8 cellular contexts compared by ENCODE assay signal in genomic region chr10:132654708-132655661, GRCh38.
A peak's percentile ranks its signal among the peaks of the same experiment; 100 is the strongest.
DNase-seq lines count a peak whose midpoint lies in the region; ATAC-seq, FAIRE-seq and TF ChIP-seq lines count a peak whose summit lies in the region.

No MANE protein-coding gene starts in this region.

- H3K36me3 ChIP-seq in small intestine (ENCODE audit: control insufficient read depth in 2 of 2, insufficient read depth in 2 of 2, low read length in 2 of 2) = peaks cover 3 to 4% of the 10 kb centered on the region in 2 donors

- H3K9me3 ChIP-seq in right cardiac atrium (ENCODE audit: control insufficient read depth, low read length) = no peaks in the 10 kb centered on the region
- H3K9me3 ChIP-seq in small intestine (ENCODE audit: control insufficient read depth, low read depth) = no peaks in the 10 kb centered on the region

- H3K27me3 ChIP-seq in right cardiac atrium (ENCODE audit: control insufficient read depth, insufficient read depth) (no peaks in the 10 kb centered on the region), small intestine (ENCODE audit: control insufficient read depth in 2 of 2, insufficient read depth in 2 of 2, low read length in 2 of 2) (no peaks in the 10 kb centered on the region)

- ATAC-seq in right cardiac atrium (peak; percentile 11 to 36), HG03439 (IDR thresholded peaks at IDR 0.05; ENCODE audit: unreplicated experiment) (no peak), GM21390 (IDR thresholded peaks at IDR 0.05; ENCODE audit: unreplicated experiment) (no peak)

- H3K27ac ChIP-seq in angular gyrus (ENCODE audit: low read depth, low read length) = peak overlapping the region; percentile 16
- H3K27ac ChIP-seq in right cardiac atrium (ENCODE audit: low read length) = no peak overlapping the region
- no peak overlapping the region for H3K27ac ChIP-seq in small intestine (ENCODE audit: low read depth in 1 of 2, low read length in 1 of 2)

- peak; percentile 87 for TF ChIP-seq CTCF in D721Med (IDR thresholded peaks at IDR 0.05; ENCODE audit: insufficient read depth, missing control alignments)

- H3K4me1 ChIP-seq in right cardiac atrium (ENCODE audit: control insufficient read depth, insufficient read depth, low read length) (no peaks in the 10 kb centered on the region), small intestine (ENCODE audit: control insufficient read depth in 2 of 2, insufficient read depth in 1 of 2, low read depth in 1 of 2, low read length in 1 of 2) (no peaks in the 10 kb centered on the region)

- peak; percentile 55 for DNase-seq in D721Med (ENCODE audit: insufficient read length, low spot score)
- DNase-seq in HTR-8/SVneo (ENCODE audit: insufficient read length, low spot score) = peak; percentile 67
- DNase-seq in SW480 (ENCODE audit: low spot score) = peak; percentile 40
- peak; percentile 57 to 83 (median 80) for DNase-seq in right cardiac atrium
- DNase-seq in small intestine = peak; percentile 26

- WGBS in right cardiac atrium = 68% methylated on average over 48 of the region's 48 CpGs
- 65 to 67% (median 66%) methylated on average over 48 of the region's 48 CpGs for WGBS in small intestine, 3 donors

- intact Hi-C loops in right cardiac atrium (cut with DNase I) = loop anchor here in 1 of 4 donors (10.0 kb wide), 2 partner anchors 180 to 470 kb away; no protein-coding TSS in a partner anchor

- FAIRE-seq in D721Med (lab: Jason Lieb, UNC) (no peak), HTR-8/SVneo (lab: Jason Lieb, UNC) (no peak), small intestine (lab: Jason Lieb, UNC) (no peak)

- H3K4me3 ChIP-seq in right cardiac atrium (ENCODE audit: low read length) = no peak overlapping the region
- no peak overlapping the region for H3K4me3 ChIP-seq in small intestine (ENCODE audit: low read depth in 1 of 2, low read length in 2 of 2)

Comparison
In these comparisons a context has a peak if more than half of its experiments do, and no peak if none do; other contexts are left out.
1. DNase-seq: peak in every context shown above with its lines; median percentile 80 in right cardiac atrium; 67 in HTR-8/SVneo; 55 in D721Med; 40 in SW480; 26 in small intestine.
2. ATAC-seq: peak in right cardiac atrium (2 of 2); none in HG03439 (single experiment) and GM21390 (single experiment).